In genomic region chr1:183126528-183126927, GRCh38 we compare ENCODE assay signal across 22 cellular contexts. TPM values are rescaled to one million over a fixed set of nuclear protein-coding genes. Genes with fewer than 3 reads are reported as not detected.
A peak's percentile ranks its signal among the peaks of the same experiment; 100 is the strongest.
DNase-seq lines count a peak whose midpoint lies in the region; ATAC-seq and TF ChIP-seq lines count a peak whose summit lies in the region.
"Had no signal": no experiment of that assay in that cellular context is flagged by ENCODE, and none has a peak within 500 bp of the region (broad histone marks: within the 10 kb centered on the region; RNA-seq: fewer than 3 reads in every experiment).

No MANE protein-coding gene starts in this region.

- H3K4me2 ChIP-seq in OCI-LY1 (ENCODE audit: low read length) (no peak overlapping the region), PC-3 (ENCODE audit: low read length) (no peak overlapping the region)

- H3K4me3 ChIP-seq in OCI-LY1 (ENCODE audit: low read depth, low read length, poor library complexity, severe bottlenecking) (no peak overlapping the region), fibroblast of mammary gland (ENCODE audit: control insufficient read depth, low read depth, low read length) (no peak overlapping the region), gastrocnemius medialis (no peak overlapping the region), PC-3 (ENCODE audit: low read length) (no peak overlapping the region)
- H3K4me3 ChIP-seq: right atrium auricular region had no signal

- H3F3A ChIP-seq in OCI-LY1 (ENCODE audit: insufficient read depth, low read length) (no peaks in the 10 kb centered on the region), PC-3 (ENCODE audit: low read length, unreplicated experiment) (no peaks in the 10 kb centered on the region)

- no TSS peak for BruUV-seq in PC-3 (replicated peaks; lab: Mats Ljungman, UMichigan)

- H2AFZ ChIP-seq in OCI-LY1 (ENCODE audit: low read length) = no peak overlapping the region
- no peak overlapping the region for H2AFZ ChIP-seq in PC-3 (ENCODE audit: low read length)

- ATAC-seq in gastrocnemius medialis (peak in 1 of 2 donors; percentile 34), PC-3 (no peak)
- ATAC-seq: esophagus mucosa had no signal

- H3K27me3 ChIP-seq in OCI-LY1 (ENCODE audit: insufficient read depth, low read length) (no peaks in the 10 kb centered on the region), gastrocnemius medialis (no peaks in the 10 kb centered on the region), PC-3 (ENCODE audit: low read length) (no peaks in the 10 kb centered on the region)
- H3K27me3 ChIP-seq: right atrium auricular region had no signal

- H4K20me1 ChIP-seq in OCI-LY1 (ENCODE audit: insufficient read depth, low read length) (no peaks in the 10 kb centered on the region), PC-3 (ENCODE audit: low read length) (no peaks in the 10 kb centered on the region)

- no peak overlapping the region for H3K4me3 Mint-ChIP-seq in activated T-cell treated with anti-CD3 and anti-CD28 coated beads, Interleukin-2, amount 50 U/mL, for 24 hours
- H3K4me3 Mint-ChIP-seq: CD4-positive, alpha-beta T cell; naive B cell; T-helper 1 cell treated with Interleukin-12 subunit alpha and Interleukin-12 subunit beta and Interleukin-4 antibody, amounts not matched to agents 30 μg/mL and 1 μg/mL, for 36 hours had no signal

- POLR2A ChIA-PET in PC-3 (lab: Charles Lee; ENCODE audit: unreplicated experiment) = no interaction called here

- TF ChIP-seq CTCF in AG09319 (IDR thresholded peaks at IDR 0.05; ENCODE audit: low read depth, low read length) = no peak
- no peak for TF ChIP-seq CTCF in OCI-LY1 (IDR thresholded peaks at IDR 0.05; ENCODE audit: low read length)
- TF ChIP-seq CTCF in fibroblast of mammary gland (conservative IDR thresholded peaks at IDR 0.05; ENCODE audit: control insufficient read depth, insufficient read depth, low read depth, low read length) = no peak
- no peak for TF ChIP-seq CTCF in gastrocnemius medialis (IDR thresholded peaks at IDR 0.05 in 4 of 5, conservative IDR thresholded peaks at IDR 0.05 in 1 of 5)
- no peak for TF ChIP-seq CTCF in PC-3 (conservative IDR thresholded peaks at IDR 0.05; ENCODE audit: low read depth, low read length)

- H3K9me3 ChIP-seq in OCI-LY1 (ENCODE audit: low read length) = no peaks in the 10 kb centered on the region
- H3K9me3 ChIP-seq in gastrocnemius medialis = no peaks in the 10 kb centered on the region
- no peaks in the 10 kb centered on the region for H3K9me3 ChIP-seq in PC-3 (ENCODE audit: low read length)
- H3K9me3 ChIP-seq: right atrium auricular region had no signal

- H3K9ac ChIP-seq in OCI-LY1 (ENCODE audit: low read length) = no peak overlapping the region
- H3K9ac ChIP-seq in PC-3 (ENCODE audit: low read length) = no peak overlapping the region

- no peaks in the 10 kb centered on the region for H3K9me2 ChIP-seq in OCI-LY1 (ENCODE audit: low read depth, low read length)
- H3K9me2 ChIP-seq in PC-3 (replicated peaks; ENCODE audit: low read length) = no peaks in the 10 kb centered on the region

- peaks cover 8% of the 10 kb centered on the region for H3K27me3 Mint-ChIP-seq in activated T-cell treated with anti-CD3 and anti-CD28 coated beads, Interleukin-2, amount 50 U/mL, for 24 hours
- H3K27me3 Mint-ChIP-seq: naive B cell had no signal

- H3K27ac ChIP-seq in OCI-LY1 (ENCODE audit: low read depth, low read length, poor library complexity, severe bottlenecking) (peak overlapping the region; percentile 94), gastrocnemius medialis (peak overlapping the region; percentile 24 to 65 (median 43)), PC-3 (ENCODE audit: low read length) (no peak overlapping the region)

- DNase-seq in AG09319 (ENCODE audit: extremely low read depth, low read depth) (peak; percentile 79), fibroblast of mammary gland (ENCODE audit: low read depth) (peak; percentile 55), gastrocnemius medialis (peak in 1 of 2 donors; percentile 28), T-helper 2 cell (no peak), PC-3 (no peak), dermis blood vessel endothelial cell (no peak)
- DNase-seq in activated T-cell treated with anti-CD3 and anti-CD28 coated beads, Interleukin-2, amount 50 U/mL, for 24 hours = no peak
- DNase-seq: ACHN; activated CD4-positive, alpha-beta T cell treated with anti-CD3 and anti-CD28 coated beads, Interleukin-2, amount 50 U/mL, for 4 hours; activated effector memory CD4-positive, alpha-beta T cell treated with anti-CD3 and anti-CD28 coated beads, Interleukin-2, amount 50 U/mL, for 16 hours; amniotic stem cell; caudate nucleus; CD4-positive, alpha-beta T cell; hippocampal formation; naive B cell; NCI-H1694; NCI-H82; stimulated activated CD4-positive, alpha-beta T cell treated with anti-CD3 and anti-CD28 coated beads, Interleukin-15, amount 100 ng/mL, for 24 hours had no signal

- no peak overlapping the region for H3K27ac Mint-ChIP-seq in activated T-cell treated with anti-CD3 and anti-CD28 coated beads, Interleukin-2, amount 50 U/mL, for 24 hours
- H3K27ac Mint-ChIP-seq: CD4-positive, alpha-beta T cell; T-helper 1 cell treated with Interleukin-12 subunit alpha and Interleukin-12 subunit beta and Interleukin-4 antibody, amounts not matched to agents 30 μg/mL and 1 μg/mL, for 36 hours had no signal

- no peaks in the 10 kb centered on the region for H3K36me3 Mint-ChIP-seq in activated T-cell treated with anti-CD3 and anti-CD28 coated beads, Interleukin-2, amount 50 U/mL, for 24 hours (ENCODE audit: low read depth)

- H3K79me2 ChIP-seq in OCI-LY1 (ENCODE audit: insufficient read depth, low read length) (no peaks in the 10 kb centered on the region), PC-3 (ENCODE audit: low read length) (no peaks in the 10 kb centered on the region)

- peaks cover 36% of the 10 kb centered on the region for H3K4me1 ChIP-seq in OCI-LY1 (ENCODE audit: insufficient read depth, low read length, severe bottlenecking)
- peaks cover 0 to 22% of the 10 kb centered on the region in 2 donors for H3K4me1 ChIP-seq in gastrocnemius medialis
- no peaks in the 10 kb centered on the region for H3K4me1 ChIP-seq in PC-3 (ENCODE audit: insufficient read depth, low read length)
- H3K4me1 ChIP-seq: right atrium auricular region had no signal

- in situ Hi-C loops in gastrocnemius medialis (cut with MboI; ENCODE audit: low sequenced_read_pairs in 4 of 4) = no loop called here

- peaks cover 88% of the 10 kb centered on the region for H3K36me3 ChIP-seq in OCI-LY1 (ENCODE audit: insufficient read depth, low read length)
- peaks cover 9 to 98% of the 10 kb centered on the region in 2 donors for H3K36me3 ChIP-seq in gastrocnemius medialis
- H3K36me3 ChIP-seq in PC-3 (ENCODE audit: low read depth, low read length) = peaks cover 48% of the 10 kb centered on the region

- H3K9me3 Mint-ChIP-seq in activated T-cell treated with anti-CD3 and anti-CD28 coated beads, Interleukin-2, amount 50 U/mL, for 24 hours = no peaks in the 10 kb centered on the region
- H3K9me3 Mint-ChIP-seq: CD4-positive, alpha-beta T cell; naive B cell; T-helper 1 cell treated with Interleukin-12 subunit alpha and Interleukin-12 subunit beta and Interleukin-4 antibody, amounts not matched to agents 30 μg/mL and 1 μg/mL, for 36 hours had no signal

- CTCF ChIA-PET in PC-3 (lab: Charles Lee) = no interaction called here

- H3K4me1 Mint-ChIP-seq in activated T-cell treated with anti-CD3 and anti-CD28 coated beads, Interleukin-2, amount 50 U/mL, for 24 hours (ENCODE audit: low read depth) = no peaks in the 10 kb centered on the region

- TF ChIP-seq POLR2A in gastrocnemius medialis (IDR thresholded peaks at IDR 0.05) = no peak

- intact Hi-C loops in gastrocnemius medialis (cut with DNase I; ENCODE audit: low total_unique reads) (no loop called here), PC-3 (cut with micrococcal nuclease) (no loop called here)

RNA-seq across cellular contexts. Expression of gene LAMC2, which starts 59.5 kb away (rescaled TPM):
- total RNA-seq in gastrocnemius medialis (1 to 10 TPM in 3 of 4 donors, under 1 TPM in 1; 0.78 to 1.8 (median 1.4) TPM), PC-3 (2014; rRNA removed) (105 and 127 TPM in 2 replicates), dermis blood vessel endothelial cell (0.70 and 1.5 TPM in 2 replicates)
- total RNA-seq: CD4-positive, alpha-beta T cell had no signal

Comparison
In these comparisons a context has a peak if more than half of its experiments do, and no peak if none do; other contexts are left out.
1. DNase-seq: peak in AG09319 (single experiment) and fibroblast of mammary gland (single experiment); none in activated T-cell treated with anti-CD3 and anti-CD28 coated beads, Interleukin-2, amount 50 U/mL, for 24 hours (single experiment), T-helper 2 cell (0 of 5), PC-3 (single experiment) and dermis blood vessel endothelial cell (single experiment).
2. RNA of gene LAMC2, which starts 59.5 kb away (total RNA-seq): 105 to 127 TPM in PC-3; 0.70 to 1.5 TPM in dermis blood vessel endothelial cell and 0.78 to 1.8 TPM in gastrocnemius medialis; every median in the first group is over 10 times any median in the second.